1 cellular context compared by ENCODE assay signal in genomic region chr7:124915242-124915641, GRCh38.
TF ChIP-seq lines count a peak whose summit lies in the region.

No MANE protein-coding gene starts in this region.

TF ChIP-seq in K562, 482 proteins besides CTCF, POLR2A, EP300 and RAD21:
- TF ChIP-seq HEY1 (CRISPR knock-in tag; IDR thresholded peaks at IDR 0.05; ENCODE audit: borderline replicate concordance) (no peak), ESRRB (CRISPR knock-in tag; IDR thresholded peaks at IDR 0.05; ENCODE audit: borderline replicate concordance) (no peak), PTTG1 (tag; IDR thresholded peaks at IDR 0.05; ENCODE audit: low read depth) (no peak), FOXP4 (CRISPR knock-in tag; IDR thresholded peaks at IDR 0.05; ENCODE audit: borderline replicate concordance) (no peak), DACH1 (IDR thresholded peaks at IDR 0.05; ENCODE audit: partially characterized antibody) (peak; percentile 41), TBL1XR1 (IDR thresholded peaks at IDR 0.05; ENCODE audit: low read length in 2 of 2) (no peak), MTA1 (IDR thresholded peaks at IDR 0.05; ENCODE audit: borderline replicate concordance) (no peak), ID3 (CRISPR knock-in tag; IDR thresholded peaks at IDR 0.05) (no peak), ID3 (tag; IDR thresholded peaks at IDR 0.05) (no peak), U2AF2 (optimal IDR thresholded peaks at IDR 0.05; ENCODE audit: low read depth, low read length) (no peak)
